In genomic region chr7:116224492-116225098, GRCh38 we compare ENCODE assay signal across 11 cellular contexts. TPM values are rescaled to one million over a fixed set of nuclear protein-coding genes. Genes with fewer than 3 reads are reported as not detected.
A peak's percentile ranks its signal among the peaks of the same experiment; 100 is the strongest.
DNase-seq lines count a peak whose midpoint lies in the region; ATAC-seq and TF ChIP-seq lines count a peak whose summit lies in the region.
"Had no signal": no experiment of that assay in that cellular context is flagged by ENCODE, and none has a peak within 500 bp of the region (broad histone marks: within the 10 kb centered on the region; RNA-seq: fewer than 3 reads in every experiment).

No MANE protein-coding gene starts in this region.

- no peak for DNase-seq in activated CD4-positive, alpha-beta T cell treated with anti-CD3 and anti-CD28 coated beads for 36 hours
- no peak for DNase-seq in activated CD4-positive, alpha-beta T cell treated with anti-CD3 and anti-CD28 coated beads, Interleukin-2, amount 50 U/mL, for 1 hour
- no peak for DNase-seq in RWPE2 (ENCODE audit: low spot score)
- no peak for DNase-seq in stimulated activated effector memory CD8-positive, alpha-beta T cell treated with anti-CD3 and anti-CD28 coated beads, Interleukin-12 subunit alpha, Interleukin-12 subunit beta, amount 100 ng/mL, for 72 hours (ENCODE audit: low spot score in 2 of 2)
- no peak for DNase-seq in RWPE1 (ENCODE audit: low spot score)
- no peak for DNase-seq in NCI-H1417 treated with DMSO at 0.1 percent for 48 hours (lab: John Stamatoyannopoulos, UW)
- DNase-seq in putamen (ENCODE audit: low spot score): no peak
- DNase-seq: NCI-H2029 had no signal

- no peaks in the 10 kb centered on the region for H3K9me3 Mint-ChIP-seq in activated CD4-positive, alpha-beta T cell treated with anti-CD3 and anti-CD28 coated beads for 36 hours (ENCODE audit: low read depth)
- H3K9me3 Mint-ChIP-seq in stimulated activated effector memory CD8-positive, alpha-beta T cell treated with anti-CD3 and anti-CD28 coated beads, Interleukin-12 subunit alpha, Interleukin-12 subunit beta, amount 100 ng/mL, for 72 hours: no peaks in the 10 kb centered on the region

- intact Hi-C loops in activated CD4-positive, alpha-beta T cell treated with anti-CD3 and anti-CD28 coated beads for 36 hours (cut with DNase I, micrococcal nuclease): loop anchor here (1.0 kb wide), 1 partner anchor 9 kb away; no protein-coding TSS in a partner anchor

- H3K4me1 ChIP-seq in RWPE2 (ENCODE audit: insufficient read depth, poor library complexity, severe bottlenecking): peaks cover 56% of the 10 kb centered on the region

- H3K27ac Mint-ChIP-seq in activated CD4-positive, alpha-beta T cell treated with anti-CD3 and anti-CD28 coated beads for 36 hours: peak overlapping the region; percentile 64
- peak overlapping the region; percentile 48 for H3K27ac Mint-ChIP-seq in stimulated activated effector memory CD8-positive, alpha-beta T cell treated with anti-CD3 and anti-CD28 coated beads, Interleukin-12 subunit alpha, Interleukin-12 subunit beta, amount 100 ng/mL, for 72 hours

- H3K4me1 Mint-ChIP-seq in activated CD4-positive, alpha-beta T cell treated with anti-CD3 and anti-CD28 coated beads for 36 hours: peaks cover 82% of the 10 kb centered on the region
- H3K4me1 Mint-ChIP-seq in stimulated activated effector memory CD8-positive, alpha-beta T cell treated with anti-CD3 and anti-CD28 coated beads, Interleukin-12 subunit alpha, Interleukin-12 subunit beta, amount 100 ng/mL, for 72 hours: peaks cover 53% of the 10 kb centered on the region

- H3K36me3 ChIP-seq in RWPE2 (ENCODE audit: low read depth): peaks cover 10% of the 10 kb centered on the region

- H3K9me3 ChIP-seq in RWPE2 (ENCODE audit: severe bottlenecking): no peaks in the 10 kb centered on the region

- H3K36me3 Mint-ChIP-seq in activated CD4-positive, alpha-beta T cell treated with anti-CD3 and anti-CD28 coated beads for 36 hours (ENCODE audit: low read depth): peaks cover 4% of the 10 kb centered on the region
- H3K36me3 Mint-ChIP-seq in stimulated activated effector memory CD8-positive, alpha-beta T cell treated with anti-CD3 and anti-CD28 coated beads, Interleukin-12 subunit alpha, Interleukin-12 subunit beta, amount 100 ng/mL, for 72 hours: peaks cover 6% of the 10 kb centered on the region

- peak; percentile 65 for ATAC-seq in activated CD4-positive, alpha-beta T cell treated with anti-CD3 and anti-CD28 coated beads for 36 hours
- peak; percentile 52 for ATAC-seq in HG02588 (IDR thresholded peaks at IDR 0.05; ENCODE audit: unreplicated experiment)
- no peak for ATAC-seq in RWPE2 (ENCODE audit: low read depth)
- ATAC-seq in stimulated activated effector memory CD8-positive, alpha-beta T cell treated with anti-CD3 and anti-CD28 coated beads, Interleukin-12 subunit alpha, Interleukin-12 subunit beta, amount 100 ng/mL, for 72 hours: peak; percentile 88

- no peak for TF ChIP-seq CTCF in RWPE2 (IDR thresholded peaks at IDR 0.05; ENCODE audit: poor library complexity, severe bottlenecking)
- TF ChIP-seq CTCF in RWPE1 (conservative IDR thresholded peaks at IDR 0.05; ENCODE audit: low read depth): no peak

- peak overlapping the region; percentile 73 for H3K27ac ChIP-seq in RWPE2 (ENCODE audit: poor library complexity, severe bottlenecking)
- H3K27ac ChIP-seq in RWPE1: no peak overlapping the region
- H3K27ac ChIP-seq: VCaP had no signal

- no peaks in the 10 kb centered on the region for H3K27me3 ChIP-seq in RWPE2 (ENCODE audit: insufficient read depth, poor library complexity, severe bottlenecking)

- no peaks in the 10 kb centered on the region for H3K27me3 Mint-ChIP-seq in activated CD4-positive, alpha-beta T cell treated with anti-CD3 and anti-CD28 coated beads for 36 hours

- H3K4me3 ChIP-seq in RWPE2 (ENCODE audit: severe bottlenecking): no peak overlapping the region
- H3K4me3 ChIP-seq: lung had no signal

- POLR2A ChIA-PET in activated CD4-positive, alpha-beta T cell treated with anti-CD3 and anti-CD28 coated beads for 36 hours (lab: Charles Lee): no interaction called here
- POLR2A ChIA-PET in RWPE1 (lab: Yijun Ruan, JAX; ENCODE audit: low non-redundant PET): no interaction called here

- CTCF ChIA-PET in activated CD4-positive, alpha-beta T cell treated with anti-CD3 and anti-CD28 coated beads for 36 hours (lab: Charles Lee): interaction anchor here (0.6 to 3.1 kb wide), 7 partner anchors 8 to 361 kb away, joined by 3 to 14 read pairs (median 5); partner anchors contain the start of gene TES
- CTCF ChIA-PET in RWPE1 (lab: Yijun Ruan, JAX): interaction anchor here (0.7 kb wide), 2 partner anchors 16 to 26 kb away, joined by 3 to 4 read pairs; no protein-coding TSS in a partner anchor

- H3K4me3 Mint-ChIP-seq in activated CD4-positive, alpha-beta T cell treated with anti-CD3 and anti-CD28 coated beads for 36 hours: peak overlapping the region; percentile 7
- peak overlapping the region; percentile 54 for H3K4me3 Mint-ChIP-seq in stimulated activated effector memory CD8-positive, alpha-beta T cell treated with anti-CD3 and anti-CD28 coated beads, Interleukin-12 subunit alpha, Interleukin-12 subunit beta, amount 100 ng/mL, for 72 hours

RNA-seq across cellular contexts. Expression of gene TES, which starts 14.3 kb away (rescaled TPM):
- 10 to 100 TPM; 84.8 to 97.5 TPM for total RNA-seq in activated CD4-positive, alpha-beta T cell treated with anti-CD3 and anti-CD28 coated beads for 36 hours
